Comparison of ENCODE assay signal across 24 cellular contexts in genomic region chr4:184635381-184635780, GRCh38.
"Had no signal": no experiment of that assay in that cellular context is flagged by ENCODE, and none has a peak within 500 bp of the region (broad histone marks: within the 10 kb centered on the region; RNA-seq: fewer than 3 reads in every experiment).

No MANE protein-coding gene starts in this region.

- H3K4me3 ChIP-seq: adrenal gland, breast epithelium, SJSA1 had no signal

- H3K27me3 ChIP-seq: adrenal gland, breast epithelium, SJSA1 had no signal

- H3K4me1 ChIP-seq: breast epithelium, SJSA1 had no signal

- H3K27ac ChIP-seq: adrenal gland, breast epithelium, SJSA1 had no signal

- H3K36me3 ChIP-seq: breast epithelium had no signal

- DNase-seq: activated CD4-positive, alpha-beta T cell treated with anti-CD3 and anti-CD28 coated beads for 48 hours; activated CD4-positive, alpha-beta T cell treated with anti-CD3 and anti-CD28 coated beads, Interleukin-2, amount 50 U/mL, for 4 hours; activated CD4-positive, CD25-positive, alpha-beta regulatory T cell treated with anti-CD3 and anti-CD28 coated beads, Interleukin-2, amount 50 U/mL, for 72 hours; activated CD8-positive, alpha-beta memory T cell treated with anti-CD3 and anti-CD28 coated beads, Interleukin-2, amount 50 U/mL, for 48 hours; activated CD8-positive, alpha-beta T cell treated with anti-CD3 and anti-CD28 coated beads, Interleukin-2, amount 10 ng/mL, durations not matched to agents 7 days and 5 days; activated naive CD4-positive, alpha-beta T cell treated with anti-CD3 and anti-CD28 coated beads, Interleukin-2, amount 50 U/mL, for 16 hours; activated naive CD8-positive, alpha-beta T cell treated with anti-CD3 and anti-CD28 coated beads, Interleukin-2, amount 10 ng/mL, durations not matched to agents 7 days and 5 days; activated T-cell treated with anti-CD3 and anti-CD28 coated beads, Interleukin-2, amount 50 U/mL, for 1 hour; adrenal gland; aorta; Kasumi-1; KBM-7; NCI-H1105 treated with DMSO at 0.1 percent for 48 hours; NCI-H1436 treated with DMSO at 0.1 percent for 48 hours; NCI-H187; NCI-H2081; NCI-H446; NCI-H524; SHP77 had no signal

- H3K9me3 ChIP-seq: adrenal gland, breast epithelium, SJSA1 had no signal

- FAIRE-seq: RCC 7860 had no signal

- ATAC-seq: activated CD8-positive, alpha-beta T cell treated with anti-CD3 and anti-CD28 coated beads, Interleukin-2, amount 10 ng/mL, durations not matched to agents 7 days and 5 days; SK-N-SH treated with all-trans-retinoic acid at 6 μM for 48 hours; WTC11 had no signal
